ENCODE assay signal across 12 cellular contexts in the genomic region with DNA sequence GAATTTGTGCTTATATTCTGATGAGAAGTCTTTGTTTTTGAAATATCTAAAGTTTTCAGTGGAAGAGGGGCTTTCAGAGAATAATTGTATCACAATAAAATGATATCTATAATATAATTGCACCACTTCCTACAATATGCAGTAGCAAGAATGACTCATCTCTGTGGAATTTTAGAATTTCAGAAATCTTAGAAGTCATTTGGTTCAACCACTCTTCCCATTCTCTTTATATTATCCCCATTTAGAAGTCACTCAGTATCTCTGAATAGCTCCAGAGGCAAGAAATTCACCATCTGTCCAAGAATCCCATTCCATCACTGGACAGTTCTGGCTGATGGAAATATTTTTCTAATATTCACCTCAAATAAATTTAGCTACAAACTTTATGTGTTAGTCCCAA. TPM values are rescaled to one million over a fixed set of nuclear protein-coding genes. Genes with fewer than 3 reads are reported as not detected.
DNase-seq lines count a peak whose midpoint lies in the region; ATAC-seq and TF ChIP-seq lines count a peak whose summit lies in the region.
"Had no signal": no experiment of that assay in that cellular context is flagged by ENCODE, and none has a peak within 500 bp of the region (broad histone marks: within the 10 kb centered on the region; RNA-seq: fewer than 3 reads in every experiment).

No MANE protein-coding gene starts in this region.

- TF ChIP-seq EP300 in SK-N-SH (IDR thresholded peaks at IDR 0.05; ENCODE audit: borderline replicate concordance in 1 of 2, low read depth in 1 of 2, low read length in 1 of 2) = no peak

- TF ChIP-seq CTCF in SK-N-SH (IDR thresholded peaks at IDR 0.05) (no peak), fibroblast of pulmonary artery (IDR thresholded peaks at IDR 0.05; ENCODE audit: low read length, missing control alignments) (no peak), prostate gland (IDR thresholded peaks at IDR 0.05) (no peak)

- CTCF ChIA-PET in SK-N-SH (lab: Yijun Ruan, JAX) = no interaction called here

- intact Hi-C loops in prostate gland (cut with DNase I) = no loop called here

- no peak for TF ChIP-seq POLR2A in prostate gland (IDR thresholded peaks at IDR 0.05)

- H3K9me3 ChIP-seq in SK-N-SH (no peaks in the 10 kb centered on the region), prostate gland (no peaks in the 10 kb centered on the region)

- H3K4me1 ChIP-seq in SK-N-SH (ENCODE audit: control insufficient read depth in 1 of 2, insufficient read depth in 2 of 2, low read depth in 1 of 2, low read length in 1 of 2) (peaks cover 0 to 3% of the 10 kb centered on the region in 2 experiments; a peak in 1 of 4 replicates), prostate gland (replicated peaks) (no peaks in the 10 kb centered on the region)

- H3K4me3 ChIP-seq in SK-N-SH (ENCODE audit: low read depth in 2 of 2, low read length in 1 of 2) = no peak overlapping the region
- no peak overlapping the region for H3K4me3 ChIP-seq in fibroblast of pulmonary artery (replicated peaks; ENCODE audit: low read depth, low read length)
- H3K4me3 ChIP-seq in prostate gland = no peak overlapping the region

- H2AFZ ChIP-seq in SK-N-SH (ENCODE audit: low read depth) = no peak overlapping the region

- peak; percentile 8 for DNase-seq in H4 (ENCODE audit: low spot score)
- no peak for DNase-seq in SK-N-SH
- DNase-seq in fibroblast of pulmonary artery (ENCODE audit: low read depth) = peak; percentile 83
- DNase-seq in stromal cell of bone marrow (ENCODE audit: low read depth) = peak; percentile 16
- DNase-seq in prostate gland (ENCODE audit: low spot score) = no peak
- DNase-seq in NCI-H1105 treated with DMSO at 0.1 percent for 48 hours (lab: John Stamatoyannopoulos, UW) = no peak
- DNase-seq: activated naive CD4-positive, alpha-beta T cell treated with anti-CD3 and anti-CD28 coated beads, Interleukin-2, amount 50 U/mL, for 16 hours; cortex of kidney; NCI-H1105; NCI-H526; SHP77 had no signal

- ATAC-seq in GM19035 (IDR thresholded peaks at IDR 0.05; ENCODE audit: unreplicated experiment) = no peak

- TF ChIP-seq RAD21 in SK-N-SH (IDR thresholded peaks at IDR 0.05; ENCODE audit: low read length) = no peak

- POLR2A ChIA-PET in SK-N-SH (lab: Yijun Ruan, JAX) = no interaction called here

- H3K4me2 ChIP-seq in SK-N-SH = no peak overlapping the region

- H3K27me3 ChIP-seq in SK-N-SH (ENCODE audit: insufficient read depth) (no peaks in the 10 kb centered on the region), prostate gland (replicated peaks; ENCODE audit: insufficient read depth) (no peaks in the 10 kb centered on the region)

- H3F3A ChIP-seq in SK-N-SH (replicated peaks; ENCODE audit: insufficient read depth) = peaks cover 9% of the 10 kb centered on the region

- H3K36me3 ChIP-seq in SK-N-SH (replicated peaks in 1 of 2; ENCODE audit: control insufficient read depth in 1 of 2, insufficient read depth in 2 of 2, low read length in 1 of 2) = no peaks in the 10 kb centered on the region
- no peaks in the 10 kb centered on the region for H3K36me3 ChIP-seq in prostate gland

- no peaks in the 10 kb centered on the region for H3K9me2 ChIP-seq in SK-N-SH

- H3K27ac ChIP-seq in SK-N-SH (ENCODE audit: low read depth in 2 of 2, low read length in 1 of 2) (no peak overlapping the region), prostate gland (no peak overlapping the region)

- no peak overlapping the region for H3K9ac ChIP-seq in SK-N-SH

- H3K79me2 ChIP-seq in SK-N-SH (ENCODE audit: insufficient read depth) = no peaks in the 10 kb centered on the region

- no peaks in the 10 kb centered on the region for H4K20me1 ChIP-seq in SK-N-SH (ENCODE audit: insufficient read depth)

TF ChIP-seq in SK-N-SH, 30 proteins besides CTCF, POLR2A, EP300 and RAD21:
- TF ChIP-seq NRF1 (IDR thresholded peaks at IDR 0.05; ENCODE audit: low read depth, low read length) (no peak), TCF12 (IDR thresholded peaks at IDR 0.05) (peak; percentile 48), FOSL2 (IDR thresholded peaks at IDR 0.05; ENCODE audit: borderline replicate concordance, low read depth) (peak; percentile 45; the same call in 1 of the 2 replicates), TEAD4 (IDR thresholded peaks at IDR 0.05; ENCODE audit: borderline replicate concordance, insufficient read depth) (0 out of 2 replicates have a peak, but pooled peaks have one; percentile 53), JUND (IDR thresholded peaks at IDR 0.05) (peak; percentile 55; the same call in 1 of the 2 replicates)
TF ChIP-seq in SK-N-SH: peak in this region for 4.

RNA-seq across cellular contexts. Expression of a gene that starts 59.3 kb away (rescaled TPM):
- total RNA-seq in H4 (2014; rRNA removed; shearing (Covaris generic)) = not detected in 2 replicates
- polyA plus RNA-seq in SK-N-SH (2012; rRNA removed) = not detected in 2 replicates
- polyA plus RNA-seq in SK-N-SH (2012; cell fraction: cytosol; rRNA removed) = 0.01 TPM in 1 of 2 replicates, not detected in the other
- polyA plus RNA-seq in SK-N-SH (2012; cell fraction: nucleus; rRNA removed) = not detected in 2 replicates
- total RNA-seq in prostate gland = 10 to 100 TPM in 1 of 2 donors, 1 to 10 TPM in 1; 7.9 to 20.8 TPM

Comparison
In these comparisons a context has a peak if more than half of its experiments do, and no peak if none do; other contexts are left out.
1. DNase-seq: peak in H4 (single experiment), fibroblast of pulmonary artery (single experiment) and stromal cell of bone marrow (single experiment); none in SK-N-SH (single experiment), prostate gland (single experiment) and NCI-H1105 treated with DMSO at 0.1 percent for 48 hours (single experiment).